In the genomic region with DNA sequence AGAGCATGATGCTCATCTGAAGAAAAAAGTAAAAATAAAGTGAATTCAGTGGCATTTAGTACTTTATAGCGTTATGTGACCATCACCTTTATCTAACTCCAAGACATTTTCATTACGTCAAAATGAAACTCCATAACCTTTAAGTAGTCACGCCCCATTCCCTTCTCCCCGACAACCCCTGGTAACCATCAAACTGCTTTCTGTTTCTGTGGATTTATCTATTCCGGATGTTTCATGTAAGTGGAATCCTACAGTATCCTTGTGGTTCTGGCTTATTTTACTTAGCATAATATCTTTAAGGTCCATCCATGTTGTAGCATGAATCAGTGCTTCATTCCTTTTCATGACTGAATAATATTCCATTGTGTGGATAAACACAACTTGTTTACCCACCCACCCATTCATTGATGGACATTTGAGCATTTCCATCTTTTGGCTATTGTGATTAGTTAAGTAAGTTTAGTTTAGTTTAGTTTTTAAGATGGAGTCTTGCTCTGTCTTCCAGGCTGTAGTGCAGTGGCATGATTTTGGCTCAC, we compare ENCODE assay signal across 18 cellular contexts. TPM values are rescaled to one million over a fixed set of nuclear protein-coding genes. Genes with fewer than 3 reads are reported as not detected.
DNase-seq lines count a peak whose midpoint lies in the region; ATAC-seq and TF ChIP-seq lines count a peak whose summit lies in the region.
"Had no signal": no experiment of that assay in that cellular context is flagged by ENCODE, and none has a peak within 500 bp of the region (broad histone marks: within the 10 kb centered on the region; RNA-seq: fewer than 3 reads in every experiment).

No MANE protein-coding gene starts in this region.

- H3K36me3 Mint-ChIP-seq in activated T-cell treated with anti-CD3 and anti-CD28 coated beads, Interleukin-2, amount 50 U/mL, for 4 hours (ENCODE audit: insufficient read depth), result no peaks in the 10 kb centered on the region
- H3K36me3 Mint-ChIP-seq: activated naive CD4-positive, alpha-beta T cell treated with anti-CD3 and anti-CD28 coated beads, Interleukin-2, amount 10 ng/mL, durations not matched to agents 7 days and 5 days had no signal

- no peak for DNase-seq in BE2C
- peak; percentile 34 for DNase-seq in RPMI7951 (ENCODE audit: low read depth)
- peak; percentile 79 for DNase-seq in fibroblast of villous mesenchyme (ENCODE audit: low read depth)
- DNase-seq in activated T-cell treated with anti-CD3 and anti-CD28 coated beads, Interleukin-2, amount 50 U/mL, for 4 hours, result no peak
- no peak for DNase-seq in HUDEP-2 (lab: John Stamatoyannopoulos, UW; ENCODE audit: unreplicated experiment in 76 of 76)
- no peak for DNase-seq in NCI-H187 (lab: John Stamatoyannopoulos, UW)
- DNase-seq: activated naive CD4-positive, alpha-beta T cell treated with anti-CD3 and anti-CD28 coated beads, Interleukin-2, amount 10 ng/mL, durations not matched to agents 7 days and 5 days; activated T-cell treated with anti-CD3 and anti-CD28 coated beads, Interleukin-2, amount 50 U/mL, for 48 hours; CD4-positive, alpha-beta T cell; stimulated activated CD4-positive, alpha-beta T cell treated with anti-CD3 and anti-CD28 coated beads, Interleukin-12 subunit alpha, Interleukin-12 subunit beta, amount 100 ng/mL, for 4 hours; stimulated activated CD4-positive, alpha-beta T cell treated with anti-CD3 and anti-CD28 coated beads, Interleukin-4, amount 100 ng/mL, for 4 hours; upper lobe of right lung had no signal

- H3K9ac ChIP-seq in parathyroid adenoma, result no peak overlapping the region
- H3K9ac ChIP-seq: KMS-11 had no signal

- H3K79me2 ChIP-seq in parathyroid adenoma, result no peaks in the 10 kb centered on the region

- H3K9me3 ChIP-seq in BE2C, result no peaks in the 10 kb centered on the region
- H3K9me3 ChIP-seq in parathyroid adenoma (ENCODE audit: control insufficient read depth, low read length), result no peaks in the 10 kb centered on the region
- H3K9me3 ChIP-seq: right atrium auricular region, upper lobe of right lung had no signal

- H3K36me3 ChIP-seq in BE2C (no peaks in the 10 kb centered on the region), parathyroid adenoma (ENCODE audit: control insufficient read depth, insufficient read depth, low read length) (no peaks in the 10 kb centered on the region)
- H3K36me3 ChIP-seq: right atrium auricular region, upper lobe of right lung had no signal

- TF ChIP-seq CTCF in BE2C (IDR thresholded peaks at IDR 0.05; ENCODE audit: low read depth, low read length) (no peak), fibroblast of villous mesenchyme (IDR thresholded peaks at IDR 0.05; ENCODE audit: insufficient read depth, low read depth, low read length) (no peak), parathyroid adenoma (IDR thresholded peaks at IDR 0.05) (no peak)

- no peak overlapping the region for H3K27ac ChIP-seq in parathyroid adenoma
- H3K27ac ChIP-seq: KMS-11, right atrium auricular region, upper lobe of right lung had no signal

- peaks cover 4% of the 10 kb centered on the region for H3K9me3 Mint-ChIP-seq in activated T-cell treated with anti-CD3 and anti-CD28 coated beads, Interleukin-2, amount 50 U/mL, for 4 hours
- H3K9me3 Mint-ChIP-seq: activated naive CD4-positive, alpha-beta T cell treated with anti-CD3 and anti-CD28 coated beads, Interleukin-2, amount 10 ng/mL, durations not matched to agents 7 days and 5 days; CD4-positive, alpha-beta T cell had no signal

- no peak for ATAC-seq in activated T-cell treated with anti-CD3 and anti-CD28 coated beads, Interleukin-2, amount 50 U/mL, for 4 hours
- ATAC-seq: upper lobe of right lung had no signal

- H3K4me1 ChIP-seq in BE2C (peaks cover 19% of the 10 kb centered on the region), parathyroid adenoma (no peaks in the 10 kb centered on the region)

- H3K27me3 Mint-ChIP-seq in activated T-cell treated with anti-CD3 and anti-CD28 coated beads, Interleukin-2, amount 50 U/mL, for 4 hours (ENCODE audit: low read depth), result no peaks in the 10 kb centered on the region
- H3K27me3 Mint-ChIP-seq: CD4-positive, alpha-beta T cell; central memory CD8-positive, alpha-beta T cell had no signal

- peaks cover 20% of the 10 kb centered on the region for H3K4me1 Mint-ChIP-seq in activated T-cell treated with anti-CD3 and anti-CD28 coated beads, Interleukin-2, amount 50 U/mL, for 4 hours (ENCODE audit: low read depth)

- no peak overlapping the region for H3K4me3 Mint-ChIP-seq in activated T-cell treated with anti-CD3 and anti-CD28 coated beads, Interleukin-2, amount 50 U/mL, for 4 hours
- H3K4me3 Mint-ChIP-seq: activated naive CD4-positive, alpha-beta T cell treated with anti-CD3 and anti-CD28 coated beads, Interleukin-2, amount 10 ng/mL, durations not matched to agents 7 days and 5 days; CD4-positive, alpha-beta T cell; central memory CD8-positive, alpha-beta T cell had no signal

- H3K4me3 ChIP-seq in BE2C (ENCODE audit: low read depth, low read length) (peak overlapping the region; percentile 34), fibroblast of villous mesenchyme (ENCODE audit: low read depth, low read length) (no peak overlapping the region), parathyroid adenoma (ENCODE audit: low read depth, low read length) (no peak overlapping the region)
- H3K4me3 ChIP-seq: right atrium auricular region, upper lobe of right lung had no signal

- H2AFZ ChIP-seq in parathyroid adenoma, result no peak overlapping the region

- H3K27me3 ChIP-seq in BE2C (no peaks in the 10 kb centered on the region), parathyroid adenoma (ENCODE audit: control insufficient read depth, insufficient read depth, low read length) (no peaks in the 10 kb centered on the region)
- H3K27me3 ChIP-seq: dorsolateral prefrontal cortex, right atrium auricular region, upper lobe of right lung had no signal

- peak overlapping the region; percentile 20 for H3K4me2 ChIP-seq in parathyroid adenoma (ENCODE audit: low read length)
- H3K4me2 ChIP-seq: KMS-11 had no signal

RNA-seq across cellular contexts. Expression of gene MAP1LC3B2, which starts 18.5 kb away (rescaled TPM):
- 20.7 TPM for polyA plus RNA-seq in BE2C (2012; ENCODE audit: insufficient read depth, insufficient read length, low read depth)
- total RNA-seq in RPMI7951 (2014; rRNA removed; shearing (Covaris generic)), result 0.48 TPM in 1 of 2 replicates, not detected in the other
- 0.32 and 0.43 TPM in 2 replicates for total RNA-seq in fibroblast of villous mesenchyme
- total RNA-seq in activated T-cell treated with anti-CD3 and anti-CD28 coated beads, Interleukin-2, amount 50 U/mL, for 4 hours, result 1 to 10 TPM in 2 of 3 donors, not detected in 1; 1.1 to 1.5 TPM
- total RNA-seq: HT-29, upper lobe of right lung had no signal

Comparison
In these comparisons a context has a peak if more than half of its experiments do, and no peak if none do; other contexts are left out.
1. DNase-seq: peak in RPMI7951 (single experiment) and fibroblast of villous mesenchyme (single experiment); none in BE2C (single experiment), activated T-cell treated with anti-CD3 and anti-CD28 coated beads, Interleukin-2, amount 50 U/mL, for 4 hours (single experiment), HUDEP-2 (0 of 76) and NCI-H187 (0 of 2).